ENCODE assay signal across 2 cellular contexts in genomic region chr12:22641353-22642053, GRCh38.
A peak's percentile ranks its signal among the peaks of the same experiment; 100 is the strongest.
TF ChIP-seq lines count a peak whose summit lies in the region.

No MANE protein-coding gene starts in this region.

TF ChIP-seq in HEK293, 187 proteins besides CTCF, POLR2A, EP300 and RAD21:
- peak; percentile 39; the same call in 1 of the 2 replicates for TF ChIP-seq PRDM6 (tag by site-specific recombination; IDR thresholded peaks at IDR 0.05)
- TF ChIP-seq PATZ1 (tag by site-specific recombination; IDR thresholded peaks at IDR 0.05): no peak
- peak; percentile 6; the same call in 1 of the 2 replicates for TF ChIP-seq FEZF1 (tag by site-specific recombination; IDR thresholded peaks at IDR 0.05)

TF ChIP-seq in K562, 482 proteins besides CTCF, POLR2A, EP300 and RAD21:
- TF ChIP-seq FOS (IDR thresholded peaks at IDR 0.05; ENCODE audit: extremely low read depth, insufficient read length): no peak
- no peak for TF ChIP-seq CREB1 (IDR thresholded peaks at IDR 0.05)
- TF ChIP-seq CREB1 (CRISPR knock-in tag; IDR thresholded peaks at IDR 0.05): no peak
- no peak for TF ChIP-seq ZNF316 (IDR thresholded peaks at IDR 0.05)
- TF ChIP-seq CEBPB (tag; IDR thresholded peaks at IDR 0.05): peak; percentile 78
- no peak for TF ChIP-seq SMARCA4 (IDR thresholded peaks at IDR 0.05)
- no peak for TF ChIP-seq CEBPG (CRISPR knock-in tag; IDR thresholded peaks at IDR 0.05)
- peak; percentile 43 to 61 for TF ChIP-seq CEBPG (tag; conservative IDR thresholded peaks at IDR 0.05 in 1 of 2, IDR thresholded peaks at IDR 0.05 in 1 of 2)
